8 cellular contexts compared by ENCODE assay signal in genomic region chr18:36297419-36298112, GRCh38.
A peak's percentile ranks its signal among the peaks of the same experiment; 100 is the strongest.
DNase-seq lines count a peak whose midpoint lies in the region; ATAC-seq lines count a peak whose summit lies in the region.

Gene FHOD3 (plus strand): TSS chr18:36297713. CDS start chr18:36297836, 123 bp downstream.

- peak; percentile 67 for ATAC-seq in HG02588 (IDR thresholded peaks at IDR 0.05; ENCODE audit: unreplicated experiment)

- CTCF ChIA-PET in activated naive CD4-positive, alpha-beta T cell treated with anti-CD3 and anti-CD28 coated beads, Interleukin-2, amount 10 ng/mL, durations not matched to agents 7 days and 5 days (lab: Charles Lee), result no interaction called here

- no peak within 1 kb of the TSS for H3K4me3 Mint-ChIP-seq in activated naive CD4-positive, alpha-beta T cell treated with anti-CD3 and anti-CD28 coated beads, Interleukin-2, amount 10 ng/mL, durations not matched to agents 7 days and 5 days

- in situ Hi-C loops in T47D (cut with HindIII; ENCODE audit: low pct_unique_long_range_greater_than_20kb, low sequenced_read_pairs), result no loop called here

- peaks cover 2% of the 10 kb centered on the region for H3K36me3 Mint-ChIP-seq in activated naive CD4-positive, alpha-beta T cell treated with anti-CD3 and anti-CD28 coated beads, Interleukin-2, amount 10 ng/mL, durations not matched to agents 7 days and 5 days

- no peak within 1 kb of the TSS for H3K27ac Mint-ChIP-seq in activated naive CD4-positive, alpha-beta T cell treated with anti-CD3 and anti-CD28 coated beads, Interleukin-2, amount 10 ng/mL, durations not matched to agents 7 days and 5 days

- peak within 1 kb of the TSS; percentile 62 for H3K4me3 ChIP-seq in skeletal muscle cell (ENCODE audit: low read depth, low read length)

- DNase-seq in activated naive CD4-positive, alpha-beta T cell treated with anti-CD3 and anti-CD28 coated beads, Interleukin-2, amount 10 ng/mL, durations not matched to agents 7 days and 5 days, result peak; percentile 25
- no peak for DNase-seq in activated naive CD4-positive, alpha-beta T cell (lab: John Stamatoyannopoulos, UW)
- DNase-seq in NCI-H2171 treated with DMSO at 0.1 percent for 48 hours (lab: John Stamatoyannopoulos, UW) (peak; percentile 68), T47D (ENCODE audit: low read depth in 1 of 2, low spot score in 1 of 2) (peak; percentile 41 to 53), iPS-NIHi11 (ENCODE audit: low spot score) (peak; percentile 94), skeletal muscle cell (ENCODE audit: low read depth) (no peak), KG1 (lab: John Stamatoyannopoulos, UW) (no peak)

- no peaks in the 10 kb centered on the region for H3K9me3 Mint-ChIP-seq in activated naive CD4-positive, alpha-beta T cell treated with anti-CD3 and anti-CD28 coated beads, Interleukin-2, amount 10 ng/mL, durations not matched to agents 7 days and 5 days

- H3K4me1 Mint-ChIP-seq in activated naive CD4-positive, alpha-beta T cell treated with anti-CD3 and anti-CD28 coated beads, Interleukin-2, amount 10 ng/mL, durations not matched to agents 7 days and 5 days, result no peaks in the 10 kb centered on the region

- peaks cover 44% of the 10 kb centered on the region for H3K27me3 Mint-ChIP-seq in activated naive CD4-positive, alpha-beta T cell treated with anti-CD3 and anti-CD28 coated beads, Interleukin-2, amount 10 ng/mL, durations not matched to agents 7 days and 5 days

Comparison
In these comparisons a context has a peak if more than half of its experiments do, and no peak if none do; other contexts are left out.
1. DNase-seq: peak in activated naive CD4-positive, alpha-beta T cell treated with anti-CD3 and anti-CD28 coated beads, Interleukin-2, amount 10 ng/mL, durations not matched to agents 7 days and 5 days (single experiment), NCI-H2171 treated with DMSO at 0.1 percent for 48 hours (single experiment), T47D (2 of 2) and iPS-NIHi11 (single experiment); none in activated naive CD4-positive, alpha-beta T cell (0 of 4), skeletal muscle cell (single experiment) and KG1 (single experiment).